Comparison of ENCODE assay signal across 1 cellular context in the genomic region with DNA sequence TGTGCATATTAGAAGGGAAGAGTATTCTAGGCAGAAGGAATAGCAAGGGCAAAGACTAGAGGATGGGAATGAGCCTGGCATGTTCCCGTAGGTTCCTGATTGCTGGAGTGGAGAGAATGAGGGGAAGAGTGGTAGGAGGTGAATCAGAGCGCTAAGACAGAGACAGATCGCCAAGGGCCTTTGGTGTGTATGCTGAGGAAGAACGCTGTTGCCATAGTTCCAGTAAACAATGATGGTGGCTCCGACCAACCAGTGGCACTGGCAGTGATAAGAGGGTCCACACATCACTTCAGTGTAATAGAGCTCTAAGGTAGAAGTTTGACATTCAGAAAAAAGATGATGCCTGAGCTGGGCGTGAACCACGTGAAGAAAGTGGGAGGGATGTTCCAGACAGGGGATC.
TF ChIP-seq lines count a peak whose summit lies in the region.

No MANE protein-coding gene starts in this region.

TF ChIP-seq in HepG2, 621 proteins besides CTCF, POLR2A, EP300 and RAD21:
- TF ChIP-seq ZBTB33 (CRISPR knock-in tag; IDR thresholded peaks at IDR 0.05) (0 out of 2 replicates have a peak, but pooled peaks have one; percentile 10), ATF7 (IDR thresholded peaks at IDR 0.05) (no peak), ATF7 (CRISPR knock-in tag; IDR thresholded peaks at IDR 0.05) (no peak), ZNF784 (CRISPR knock-in tag; IDR thresholded peaks at IDR 0.05; ENCODE audit: borderline replicate concordance) (no peak)
